17 cellular contexts compared by ENCODE assay signal in the genomic region with DNA sequence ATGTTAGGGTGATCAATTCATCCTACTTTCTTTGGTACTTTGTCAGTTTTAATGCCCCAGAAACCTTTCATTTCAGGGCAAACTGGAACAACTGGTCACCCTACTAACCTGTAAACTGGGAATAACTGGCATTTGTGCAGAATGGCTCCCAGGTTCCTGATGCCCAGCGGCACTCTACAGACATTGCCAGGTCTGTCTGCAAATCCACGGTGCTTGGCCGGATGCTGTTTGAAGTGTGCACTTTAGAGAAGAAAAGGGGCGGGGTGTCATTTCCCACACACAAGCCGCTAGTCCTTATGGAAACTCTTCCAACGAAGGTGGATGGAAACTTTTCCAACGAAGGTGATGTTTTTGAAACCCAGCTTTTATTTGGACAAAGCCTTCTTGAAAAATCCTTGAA.
"Had no signal": no experiment of that assay in that cellular context is flagged by ENCODE, and none has a peak within 500 bp of the region (broad histone marks: within the 10 kb centered on the region; RNA-seq: fewer than 3 reads in every experiment).

No MANE protein-coding gene starts in this region.

- H3K4me1 ChIP-seq: foreskin keratinocyte, stomach, uterus had no signal

- H3K9me3 ChIP-seq: mucosa of descending colon, neutrophil, stomach, thoracic aorta, uterus had no signal

- DNase-seq: dermis blood vessel endothelial cell; immature natural killer cell; left colon; mammary epithelial cell; mucosa of descending colon; naive thymus-derived CD8-positive, alpha-beta T cell; right cardiac atrium; small intestine; stimulated activated CD4-positive, alpha-beta T cell treated with anti-CD3 and anti-CD28 coated beads, Interleukin-12 subunit alpha, Interleukin-12 subunit beta, amount 100 ng/mL, for 4 hours; stimulated activated naive CD4-positive, alpha-beta T cell; stomach; substantia nigra; uterus had no signal

- H3K36me3 Mint-ChIP-seq: naive thymus-derived CD8-positive, alpha-beta T cell; type B pancreatic cell had no signal

- H3K27ac ChIP-seq: foreskin keratinocyte, neutrophil, stomach, thoracic aorta, uterus had no signal

- H3K27me3 ChIP-seq: foreskin keratinocyte, neutrophil, stomach, uterus had no signal

- H3K4me1 Mint-ChIP-seq: immature natural killer cell had no signal

- H3K36me3 ChIP-seq: neutrophil, stomach, thoracic aorta, uterus had no signal

- H3K9me3 Mint-ChIP-seq: immature natural killer cell; naive thymus-derived CD8-positive, alpha-beta T cell; type B pancreatic cell had no signal

- ATAC-seq: foreskin keratinocyte; left colon; mucosa of descending colon; naive thymus-derived CD8-positive, alpha-beta T cell; right cardiac atrium had no signal

- H3K4me3 ChIP-seq: mucosa of descending colon, stomach, thoracic aorta, uterus had no signal

- H3K27me3 Mint-ChIP-seq: naive thymus-derived CD8-positive, alpha-beta T cell; type B pancreatic cell had no signal

- H3K4me3 Mint-ChIP-seq: immature natural killer cell; naive thymus-derived CD8-positive, alpha-beta T cell; type B pancreatic cell had no signal

- H3K27ac Mint-ChIP-seq: immature natural killer cell, type B pancreatic cell had no signal
